Comparison of ENCODE assay signal across 16 cellular contexts in genomic region chr16:1564325-1564724, GRCh38. TPM values are rescaled to one million over a fixed set of nuclear protein-coding genes. Genes with fewer than 3 reads are reported as not detected.
DNase-seq lines count a peak whose midpoint lies in the region; ATAC-seq and TF ChIP-seq lines count a peak whose summit lies in the region.
"Had no signal": no experiment of that assay in that cellular context is flagged by ENCODE, and none has a peak within 500 bp of the region (broad histone marks: within the 10 kb centered on the region; RNA-seq: fewer than 3 reads in every experiment).

No MANE protein-coding gene starts in this region.

- DNase-seq in activated CD8-positive, alpha-beta T cell treated with anti-CD3 and anti-CD28 coated beads for 36 hours, result peak; percentile 42
- no peak for DNase-seq in activated CD8-positive, alpha-beta T cell treated with anti-CD3 and anti-CD28 coated beads, Interleukin-2, amount 10 ng/mL, durations not matched to agents 7 days and 5 days
- DNase-seq in HFFc6 (no peak), chondrocyte (ENCODE audit: low spot score) (no peak), progenitor cell of endocrine pancreas (ENCODE audit: low spot score, unreplicated experiment) (no peak), NCI-H1417 treated with DMSO at 0.1 percent for 48 hours (lab: John Stamatoyannopoulos, UW) (no peak), NCI-H226 (no peak)
- DNase-seq: activated CD8-positive, alpha-beta memory T cell treated with anti-CD3 and anti-CD28 coated beads for 24 hours; GOT3; kidney; NCI-H524; SIG-M5; stimulated activated CD4-positive, alpha-beta T cell treated with anti-CD3 and anti-CD28 coated beads, Interleukin-12 subunit alpha, Interleukin-12 subunit beta, amount 100 ng/mL, for 4 hours had no signal

- peak; percentile 19 for TF ChIP-seq CTCF in activated CD8-positive, alpha-beta T cell treated with anti-CD3 and anti-CD28 coated beads for 36 hours (IDR thresholded peaks at IDR 0.05)
- TF ChIP-seq CTCF in HFFc6 (IDR thresholded peaks at IDR 0.05) (peak; percentile 66), chondrocyte (IDR thresholded peaks at IDR 0.05) (peak; percentile 56), progenitor cell of endocrine pancreas (IDR thresholded peaks at IDR 0.05; ENCODE audit: unreplicated experiment) (peak; percentile 12)

- H3K27me3 Mint-ChIP-seq in activated CD8-positive, alpha-beta T cell treated with anti-CD3 and anti-CD28 coated beads for 36 hours, result no peaks in the 10 kb centered on the region
- H3K27me3 Mint-ChIP-seq in activated CD8-positive, alpha-beta T cell treated with anti-CD3 and anti-CD28 coated beads, Interleukin-2, amount 10 ng/mL, durations not matched to agents 7 days and 5 days (ENCODE audit: low read depth), result no peaks in the 10 kb centered on the region
- H3K27me3 Mint-ChIP-seq in HFFc6 (ENCODE audit: insufficient read depth) (peaks cover 6% of the 10 kb centered on the region), chondrocyte (ENCODE audit: low read depth) (no peaks in the 10 kb centered on the region), progenitor cell of endocrine pancreas (no peaks in the 10 kb centered on the region)
- H3K27me3 Mint-ChIP-seq: activated naive CD4-positive, alpha-beta T cell treated with anti-CD3 and anti-CD28 coated beads, Interleukin-2, amount 50 U/mL, for 24 hours had no signal

- POLR2A ChIA-PET in activated CD8-positive, alpha-beta T cell treated with anti-CD3 and anti-CD28 coated beads for 36 hours (lab: Charles Lee), result interaction anchor here (0.6 kb wide), 2 partner anchors 51 to 418 kb away, joined by 3 read pairs; no protein-coding TSS in a partner anchor
- POLR2A ChIA-PET in activated CD8-positive, alpha-beta T cell treated with anti-CD3 and anti-CD28 coated beads, Interleukin-2, amount 10 ng/mL, durations not matched to agents 7 days and 5 days (lab: Charles Lee), result no interaction called here

- no peaks in the 10 kb centered on the region for H3K36me3 Mint-ChIP-seq in activated CD8-positive, alpha-beta T cell treated with anti-CD3 and anti-CD28 coated beads for 36 hours (ENCODE audit: low read depth)
- peaks cover 5% of the 10 kb centered on the region for H3K36me3 Mint-ChIP-seq in activated CD8-positive, alpha-beta T cell treated with anti-CD3 and anti-CD28 coated beads, Interleukin-2, amount 10 ng/mL, durations not matched to agents 7 days and 5 days (ENCODE audit: low read depth)
- H3K36me3 Mint-ChIP-seq in HFFc6 (ENCODE audit: low read depth), result peaks cover 17% of the 10 kb centered on the region; the same call in 1 of the 2 replicates
- peaks cover 27% of the 10 kb centered on the region for H3K36me3 Mint-ChIP-seq in chondrocyte (ENCODE audit: low read depth)
- peaks cover 18% of the 10 kb centered on the region for H3K36me3 Mint-ChIP-seq in progenitor cell of endocrine pancreas (ENCODE audit: insufficient read depth)
- H3K36me3 Mint-ChIP-seq: activated naive CD4-positive, alpha-beta T cell treated with anti-CD3 and anti-CD28 coated beads, Interleukin-2, amount 50 U/mL, for 24 hours had no signal

- CTCF ChIA-PET in activated CD8-positive, alpha-beta T cell treated with anti-CD3 and anti-CD28 coated beads for 36 hours (lab: Charles Lee), result no interaction called here
- CTCF ChIA-PET in activated CD8-positive, alpha-beta T cell treated with anti-CD3 and anti-CD28 coated beads, Interleukin-2, amount 10 ng/mL, durations not matched to agents 7 days and 5 days (lab: Charles Lee), result no interaction called here

- H3K27ac Mint-ChIP-seq in activated CD8-positive, alpha-beta T cell treated with anti-CD3 and anti-CD28 coated beads for 36 hours, result no peak overlapping the region
- H3K27ac Mint-ChIP-seq in activated CD8-positive, alpha-beta T cell treated with anti-CD3 and anti-CD28 coated beads, Interleukin-2, amount 10 ng/mL, durations not matched to agents 7 days and 5 days, result no peak overlapping the region
- no peak overlapping the region for H3K27ac Mint-ChIP-seq in HFFc6
- H3K27ac Mint-ChIP-seq in chondrocyte (ENCODE audit: unreplicated experiment), result no peak overlapping the region
- no peak overlapping the region for H3K27ac Mint-ChIP-seq in progenitor cell of endocrine pancreas
- H3K27ac Mint-ChIP-seq: activated naive CD4-positive, alpha-beta T cell treated with anti-CD3 and anti-CD28 coated beads, Interleukin-2, amount 50 U/mL, for 24 hours; nephron had no signal

- no peak overlapping the region for H3K4me3 Mint-ChIP-seq in activated CD8-positive, alpha-beta T cell treated with anti-CD3 and anti-CD28 coated beads for 36 hours
- H3K4me3 Mint-ChIP-seq in activated CD8-positive, alpha-beta T cell treated with anti-CD3 and anti-CD28 coated beads, Interleukin-2, amount 10 ng/mL, durations not matched to agents 7 days and 5 days, result no peak overlapping the region
- H3K4me3 Mint-ChIP-seq in HFFc6, result no peak overlapping the region
- H3K4me3 Mint-ChIP-seq in chondrocyte (ENCODE audit: unreplicated experiment), result no peak overlapping the region
- no peak overlapping the region for H3K4me3 Mint-ChIP-seq in progenitor cell of endocrine pancreas (ENCODE audit: low read depth)
- H3K4me3 Mint-ChIP-seq: activated naive CD4-positive, alpha-beta T cell treated with anti-CD3 and anti-CD28 coated beads, Interleukin-2, amount 50 U/mL, for 24 hours; nephron had no signal

- H3K9me3 Mint-ChIP-seq in activated CD8-positive, alpha-beta T cell treated with anti-CD3 and anti-CD28 coated beads for 36 hours, result no peaks in the 10 kb centered on the region
- no peaks in the 10 kb centered on the region for H3K9me3 Mint-ChIP-seq in activated CD8-positive, alpha-beta T cell treated with anti-CD3 and anti-CD28 coated beads, Interleukin-2, amount 10 ng/mL, durations not matched to agents 7 days and 5 days (ENCODE audit: insufficient read depth)
- H3K9me3 Mint-ChIP-seq in HFFc6 (no peaks in the 10 kb centered on the region), chondrocyte (ENCODE audit: low read depth) (no peaks in the 10 kb centered on the region), progenitor cell of endocrine pancreas (ENCODE audit: low read depth) (no peaks in the 10 kb centered on the region)
- H3K9me3 Mint-ChIP-seq: activated naive CD4-positive, alpha-beta T cell treated with anti-CD3 and anti-CD28 coated beads, Interleukin-2, amount 50 U/mL, for 24 hours; nephron had no signal

- H3K4me1 Mint-ChIP-seq in activated CD8-positive, alpha-beta T cell treated with anti-CD3 and anti-CD28 coated beads for 36 hours (ENCODE audit: low read depth), result peaks cover 26% of the 10 kb centered on the region
- peaks cover 20% of the 10 kb centered on the region for H3K4me1 Mint-ChIP-seq in activated CD8-positive, alpha-beta T cell treated with anti-CD3 and anti-CD28 coated beads, Interleukin-2, amount 10 ng/mL, durations not matched to agents 7 days and 5 days (ENCODE audit: low read depth)
- H3K4me1 Mint-ChIP-seq in HFFc6 (ENCODE audit: low read depth) (peaks cover 7% of the 10 kb centered on the region), chondrocyte (ENCODE audit: low read depth) (no peaks in the 10 kb centered on the region), progenitor cell of endocrine pancreas (ENCODE audit: low read depth) (no peaks in the 10 kb centered on the region)
- H3K4me1 Mint-ChIP-seq: nephron had no signal

- intact Hi-C loops in activated CD8-positive, alpha-beta T cell treated with anti-CD3 and anti-CD28 coated beads for 36 hours (cut with micrococcal nuclease), result no loop called here

- ATAC-seq in activated CD8-positive, alpha-beta T cell treated with anti-CD3 and anti-CD28 coated beads for 36 hours, result no peak
- ATAC-seq in activated CD8-positive, alpha-beta T cell treated with anti-CD3 and anti-CD28 coated beads, Interleukin-2, amount 10 ng/mL, durations not matched to agents 7 days and 5 days, result no peak
- no peak for ATAC-seq in HG03342 (IDR thresholded peaks at IDR 0.05; ENCODE audit: unreplicated experiment)

RNA-seq across cellular contexts. Expression of gene TMEM204, which starts 30.9 kb away (rescaled TPM):
- 10 to 100 TPM; 12.9 to 14.3 TPM for total RNA-seq in activated CD8-positive, alpha-beta T cell treated with anti-CD3 and anti-CD28 coated beads for 36 hours
- total RNA-seq in activated CD8-positive, alpha-beta T cell treated with anti-CD3 and anti-CD28 coated beads, Interleukin-2, amount 10 ng/mL, durations not matched to agents 7 days and 5 days, result 10 to 100 TPM; 35.1 to 35.6 TPM
- total RNA-seq in HFFc6 (2021; fragmentation: NEBNext Ultra II Directional; extraction: Animal tissue kit (Norgen Biotek cat#: 25700)), result 10 to 100 TPM; 15.4 to 28.5 (median 16.2) TPM
- total RNA-seq in chondrocyte (2.9 to 9.7 TPM (median 8.4 TPM) in 3 replicates), progenitor cell of endocrine pancreas (not detected in 2 replicates)

RNA-seq across cellular contexts. Expression of gene IFT140, which starts 47.5 kb away (rescaled TPM):
- 10 to 100 TPM; 12.0 to 12.1 TPM for total RNA-seq in activated CD8-positive, alpha-beta T cell treated with anti-CD3 and anti-CD28 coated beads for 36 hours
- 10 to 100 TPM; 10.3 to 15.4 TPM for total RNA-seq in activated CD8-positive, alpha-beta T cell treated with anti-CD3 and anti-CD28 coated beads, Interleukin-2, amount 10 ng/mL, durations not matched to agents 7 days and 5 days
- total RNA-seq in HFFc6 (2021; fragmentation: NEBNext Ultra II Directional; extraction: Animal tissue kit (Norgen Biotek cat#: 25700)), result 10 to 100 TPM; 11.1 to 15.6 (median 13.2) TPM
- 15.0 to 23.2 TPM (median 17.8 TPM) in 3 replicates for total RNA-seq in chondrocyte
- total RNA-seq in progenitor cell of endocrine pancreas, result 75.2 and 85.3 TPM in 2 replicates

RNA-seq across cellular contexts. Expression of gene CRAMP1, which starts 47.8 kb away (rescaled TPM):
- 10 to 100 TPM; 15.1 to 15.7 TPM for total RNA-seq in activated CD8-positive, alpha-beta T cell treated with anti-CD3 and anti-CD28 coated beads for 36 hours
- 10 to 100 TPM; 23.9 to 25.2 TPM for total RNA-seq in activated CD8-positive, alpha-beta T cell treated with anti-CD3 and anti-CD28 coated beads, Interleukin-2, amount 10 ng/mL, durations not matched to agents 7 days and 5 days
- total RNA-seq in HFFc6 (2021; fragmentation: NEBNext Ultra II Directional; extraction: Animal tissue kit (Norgen Biotek cat#: 25700)), result 10 to 100 TPM; 10.7 to 14.2 (median 12.4) TPM
- total RNA-seq in chondrocyte, result 17.8 to 21.2 TPM (median 20.5 TPM) in 3 replicates
- total RNA-seq in progenitor cell of endocrine pancreas, result 58.3 and 61.3 TPM in 2 replicates

Comparison
In these comparisons a context has a peak if more than half of its experiments do, and no peak if none do; other contexts are left out.
1. CTCF ChIP-seq: peak in every context shown above with its lines; median percentile 66 in HFFc6; 56 in chondrocyte; 19 in activated CD8-positive, alpha-beta T cell treated with anti-CD3 and anti-CD28 coated beads for 36 hours; 12 in progenitor cell of endocrine pancreas.